ENCODE assay signal across 28 cellular contexts in the genomic region with DNA sequence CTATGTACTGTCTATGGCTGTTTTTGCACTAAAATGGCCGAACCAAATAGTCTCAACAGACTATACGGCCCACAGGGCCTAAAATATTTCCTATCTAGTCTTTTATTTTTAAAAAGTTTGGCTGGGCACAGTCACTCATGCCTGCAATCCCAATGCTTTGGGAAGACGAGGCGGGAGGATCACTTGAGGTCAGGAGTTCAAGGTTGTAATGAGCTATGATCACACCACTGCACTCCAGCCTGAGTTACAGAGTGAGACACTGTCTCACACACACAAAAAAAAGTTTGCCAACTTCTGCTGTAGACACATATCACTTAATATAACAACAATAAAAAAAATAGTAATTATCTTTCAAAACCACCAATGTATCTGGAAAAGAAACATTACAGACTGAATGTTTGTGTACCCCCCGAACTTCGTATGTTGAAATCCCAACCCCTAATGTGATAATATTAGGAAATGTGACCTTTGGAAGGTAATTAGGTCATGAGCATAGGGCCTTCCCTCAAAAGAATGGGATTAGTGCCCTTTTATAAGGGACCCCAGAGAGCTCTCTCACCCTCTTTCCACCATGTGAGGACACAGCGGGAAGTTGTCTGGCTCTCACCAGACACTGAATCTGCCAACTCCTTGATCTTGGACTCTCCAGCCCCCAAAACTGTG. TPM values are rescaled to one million over a fixed set of nuclear protein-coding genes. Genes with fewer than 3 reads are reported as not detected.
"Had no signal": no experiment of that assay in that cellular context is flagged by ENCODE, and none has a peak within 500 bp of the region (broad histone marks: within the 10 kb centered on the region; RNA-seq: fewer than 3 reads in every experiment).

No MANE protein-coding gene starts in this region.

- H3K9me3 Mint-ChIP-seq: naive thymus-derived CD8-positive, alpha-beta T cell; nephron; neural progenitor cell; stimulated activated effector memory CD8-positive, alpha-beta T cell treated with anti-CD3 and anti-CD28 coated beads, Interleukin-12 subunit alpha, Interleukin-12 subunit beta, amount 100 ng/mL, for 72 hours; stimulated activated naive CD8-positive, alpha-beta T cell treated with anti-CD3 and anti-CD28 coated beads, Interleukin-15, Interleukin-2, amounts not matched to agents 100 ng/mL and 50 ng/mL, for 24 hours had no signal

- H3K4me1 ChIP-seq: left lung, neural progenitor cell, suprapubic skin, tibial artery, upper lobe of right lung had no signal

- DNase-seq: hippocampal formation; kidney glomerular epithelial cell; left cardiac atrium; left lung; mesenchymal stem cell; naive thymus-derived CD8-positive, alpha-beta T cell; right cardiac atrium; stimulated activated CD4-positive, alpha-beta T cell treated with anti-CD3 and anti-CD28 coated beads, Interleukin-12 subunit alpha, Interleukin-12 subunit beta, amount 100 ng/mL, for 4 hours; stimulated activated CD4-positive, alpha-beta T cell treated with anti-CD3 and anti-CD28 coated beads, Interleukin-15, amount 100 ng/mL, for 24 hours; stimulated activated CD4-positive, alpha-beta T cell treated with anti-CD3 and anti-CD28 coated beads, Interleukin-2, amount 100 ng/mL, for 24 hours; stimulated activated CD4-positive, alpha-beta T cell treated with anti-CD3 and anti-CD28 coated beads, Interleukin-4, amount 100 ng/mL, for 1 hour; stimulated activated naive CD4-positive, alpha-beta T cell; tibial artery; trophoblast cell; upper lobe of right lung had no signal

- H3K4me3 ChIP-seq: left lung, lung, neural progenitor cell, ovary, skin epidermis, suprapubic skin, thoracic aorta, tibial artery, upper lobe of right lung had no signal

- H3K4me1 Mint-ChIP-seq: nephron; stimulated activated effector memory CD8-positive, alpha-beta T cell treated with anti-CD3 and anti-CD28 coated beads, Interleukin-12 subunit alpha, Interleukin-12 subunit beta, amount 100 ng/mL, for 72 hours had no signal

- H3K27ac ChIP-seq: left lung, neural progenitor cell, ovary, skin epidermis, suprapubic skin, thoracic aorta, tibial artery, upper lobe of right lung had no signal

- H3K27me3 Mint-ChIP-seq: naive thymus-derived CD8-positive, alpha-beta T cell; progenitor cell of endocrine pancreas; stimulated activated naive CD8-positive, alpha-beta T cell treated with anti-CD3 and anti-CD28 coated beads, Interleukin-15, Interleukin-2, amounts not matched to agents 100 ng/mL and 50 ng/mL, for 24 hours had no signal

- H3K4me2 ChIP-seq: neural progenitor cell had no signal

- FAIRE-seq: keratinocyte, urothelium cell line had no signal

- H3K27me3 ChIP-seq: left lung, neural progenitor cell, ovary, suprapubic skin, tibial artery, upper lobe of right lung had no signal

- H3K4me3 Mint-ChIP-seq: naive thymus-derived CD8-positive, alpha-beta T cell; nephron; neural progenitor cell; stimulated activated effector memory CD8-positive, alpha-beta T cell treated with anti-CD3 and anti-CD28 coated beads, Interleukin-12 subunit alpha, Interleukin-12 subunit beta, amount 100 ng/mL, for 72 hours; stimulated activated naive CD8-positive, alpha-beta T cell treated with anti-CD3 and anti-CD28 coated beads, Interleukin-15, Interleukin-2, amounts not matched to agents 100 ng/mL and 50 ng/mL, for 24 hours had no signal

- H3K9me3 ChIP-seq: left lung, ovary, suprapubic skin, thoracic aorta, tibial artery, upper lobe of right lung had no signal

- ATAC-seq: left cardiac atrium; left lung; naive thymus-derived CD8-positive, alpha-beta T cell; right cardiac atrium; sciatic nerve; stimulated activated effector memory CD8-positive, alpha-beta T cell treated with anti-CD3 and anti-CD28 coated beads, Interleukin-12 subunit alpha, Interleukin-12 subunit beta, amount 100 ng/mL, for 72 hours; upper lobe of right lung had no signal

- H3K9ac ChIP-seq: neural progenitor cell had no signal

- H2AFZ ChIP-seq: neural progenitor cell had no signal

- H3K36me3 ChIP-seq: ovary had no signal

- H3K27ac Mint-ChIP-seq: naive thymus-derived CD8-positive, alpha-beta T cell; nephron; neural progenitor cell; progenitor cell of endocrine pancreas; stimulated activated effector memory CD8-positive, alpha-beta T cell treated with anti-CD3 and anti-CD28 coated beads, Interleukin-12 subunit alpha, Interleukin-12 subunit beta, amount 100 ng/mL, for 72 hours; stimulated activated naive CD8-positive, alpha-beta T cell treated with anti-CD3 and anti-CD28 coated beads, Interleukin-15, Interleukin-2, amounts not matched to agents 100 ng/mL and 50 ng/mL, for 24 hours had no signal

RNA-seq across cellular contexts. Expression of a gene that starts 53.5 kb away (rescaled TPM):
- total RNA-seq: progenitor cell of endocrine pancreas had no signal
- polyA plus RNA-seq: keratinocyte had no signal
